In genomic region chr11:111044751-111045407, GRCh38 we compare ENCODE assay signal across 14 cellular contexts.
"Had no signal": no experiment of that assay in that cellular context is flagged by ENCODE, and none has a peak within 500 bp of the region (broad histone marks: within the 10 kb centered on the region; RNA-seq: fewer than 3 reads in every experiment).

No MANE protein-coding gene starts in this region.

- H3K27ac ChIP-seq: adrenal gland, cardiac muscle cell, pancreas, suprapubic skin had no signal

- H3K9me3 ChIP-seq: adrenal gland, pancreas, sigmoid colon, suprapubic skin had no signal

- H3K4me1 ChIP-seq: adrenal gland, pancreas, sigmoid colon, suprapubic skin had no signal

- H3K4me3 ChIP-seq: adrenal gland, cardiac muscle cell, pancreas, sigmoid colon, suprapubic skin had no signal

- H3K27me3 ChIP-seq: adrenal gland, cardiac muscle cell, pancreas, sigmoid colon, suprapubic skin had no signal

- H3K36me3 ChIP-seq: adrenal gland, cardiac muscle cell, pancreas, sigmoid colon, suprapubic skin had no signal

- ATAC-seq: activated CD8-positive, alpha-beta T cell treated with anti-CD3 and anti-CD28 coated beads for 36 hours; activated T-cell treated with anti-CD3 and anti-CD28 coated beads, Interleukin-2, amount 50 U/mL, for 4 hours; pancreas; stimulated activated naive B cell treated with anti-CD40 and anti-IgM and Interleukin-4, amounts not matched to agents 10 μg/mL and 1 μg/mL and 100 μg/mL, for 72 hours had no signal

- DNase-seq: activated B cell treated with CpG ODN at 0.5 μM for 24 hours; activated CD4-positive, alpha-beta T cell treated with anti-CD3 and anti-CD28 coated beads for 48 hours; activated CD8-positive, alpha-beta T cell treated with anti-CD3 and anti-CD28 coated beads for 36 hours; activated effector memory CD4-positive, alpha-beta T cell treated with Interleukin-2 at 50 U/mL for 16 hours; activated T-cell treated with anti-CD3 and anti-CD28 coated beads, Interleukin-2, amount 50 U/mL, for 4 hours; endodermal cell; pancreas; sigmoid colon; stimulated activated CD4-positive, alpha-beta T cell treated with anti-CD3 and anti-CD28 coated beads, Interleukin-2, amount 100 ng/mL, for 48 hours; stimulated activated naive B cell treated with anti-CD40 and anti-IgM and Interleukin-4, amounts not matched to agents 10 μg/mL and 1 μg/mL and 100 μg/mL, for 72 hours; T-helper 2 cell had no signal
